Comparison of ENCODE assay signal across 8 cellular contexts in genomic region chr1:1906185-1907097, GRCh38. TPM values are rescaled to one million over a fixed set of nuclear protein-coding genes. Genes with fewer than 3 reads are reported as not detected.
DNase-seq lines count a peak whose midpoint lies in the region; ATAC-seq and TF ChIP-seq lines count a peak whose summit lies in the region.

No MANE protein-coding gene starts in this region.

- H3K4me1 Mint-ChIP-seq in WTC11 = peaks cover 19% of the 10 kb centered on the region

- H3K4me3 ChIP-seq in cardiac fibroblast (replicated peaks in 1 of 2; ENCODE audit: low read depth in 2 of 2, low read length in 2 of 2) (no peak overlapping the region), kidney epithelial cell (ENCODE audit: low read depth, low read length) (no peak overlapping the region)

- no peaks in the 10 kb centered on the region for H3K36me3 ChIP-seq in kidney epithelial cell (ENCODE audit: control insufficient read depth, insufficient read depth, low read length)

- no peaks in the 10 kb centered on the region for H3K27me3 ChIP-seq in kidney epithelial cell (ENCODE audit: control insufficient read depth, insufficient read depth, low read length)

- peak overlapping the region; percentile 42; the same call in 1 of the 2 replicates for H3K4me3 Mint-ChIP-seq in WTC11

- H3K27ac Mint-ChIP-seq in WTC11 = peak overlapping the region; percentile 84; the same call in 1 of the 2 replicates

- CTCF ChIA-PET in WTC11 (lab: Charles Lee) = interaction anchor here (0.5 to 5.0 kb wide), 37 partner anchors 11 to 299 kb away, joined by 3 to 42 read pairs (median 5); partner anchors contain the start of genes CDK11A and TMEM52

- DNase-seq in NK-92 treated with Interleukin-12 subunit alpha and Interleukin-12 subunit beta, amount 100 ng/mL, for 24 hours (lab: John Stamatoyannopoulos, UW) = peak; percentile 55
- DNase-seq in NK-92 (lab: John Stamatoyannopoulos, UW; ENCODE audit: unreplicated experiment) (no peak), NCI-H2227 treated with DMSO at 0.1 percent for 48 hours (lab: John Stamatoyannopoulos, UW) (peak; percentile 64), WTC11 (ENCODE audit: low spot score) (peak; percentile 89), cardiac fibroblast (ENCODE audit: low read depth in 2 of 2) (peak; percentile 85), kidney epithelial cell (ENCODE audit: low read depth) (no peak)
- DNase-seq in stimulated activated CD4-positive, alpha-beta T cell treated with anti-CD3 and anti-CD28 coated beads, Interleukin-1b, Interleukin-23, amount 100 ng/mL, for 1 hour (ENCODE audit: low read depth in 2 of 2) = peak; percentile 24 to 39

- ATAC-seq in WTC11 (peak; percentile 68), HG02970 (IDR thresholded peaks at IDR 0.05; ENCODE audit: low FRiP score, unreplicated experiment) (no peak)

- POLR2A ChIA-PET in WTC11 (lab: Charles Lee) = interaction anchor here (0.7 kb wide), 1 partner anchor 24 kb away, joined by 3 read pairs; no protein-coding TSS in a partner anchor

- H3K36me3 Mint-ChIP-seq in WTC11 = no peaks in the 10 kb centered on the region

- H3K9me3 Mint-ChIP-seq in WTC11 = peaks cover 4% of the 10 kb centered on the region; the same call in 1 of the 2 replicates

- TF ChIP-seq CTCF in WTC11 (IDR thresholded peaks at IDR 0.05) (peak; percentile 63), cardiac fibroblast (IDR thresholded peaks at IDR 0.05; ENCODE audit: low read depth, low read length) (peak; percentile 97), kidney epithelial cell (IDR thresholded peaks at IDR 0.05; ENCODE audit: insufficient read depth, low read length, poor library complexity, severe bottlenecking) (peak; percentile 97)

- no peaks in the 10 kb centered on the region; the same call in 1 of the 2 replicates for H3K27me3 Mint-ChIP-seq in WTC11 (ENCODE audit: low read depth)

TF ChIP-seq in WTC11, 78 proteins besides CTCF, POLR2A, EP300 and RAD21:
- TF ChIP-seq, protein P1, sequence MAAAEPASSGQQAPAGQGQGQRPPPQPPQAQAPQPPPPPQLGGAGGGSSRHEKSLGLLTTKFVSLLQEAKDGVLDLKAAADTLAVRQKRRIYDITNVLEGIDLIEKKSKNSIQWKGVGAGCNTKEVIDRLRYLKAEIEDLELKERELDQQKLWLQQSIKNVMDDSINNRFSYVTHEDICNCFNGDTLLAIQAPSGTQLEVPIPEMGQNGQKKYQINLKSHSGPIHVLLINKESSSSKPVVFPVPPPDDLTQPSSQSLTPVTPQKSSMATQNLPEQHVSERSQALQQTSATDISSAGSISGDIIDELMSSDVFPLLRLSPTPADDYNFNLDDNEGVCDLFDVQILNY (CRISPR knock-in tag; IDR thresholded peaks at IDR 0.05) = no peak
- TF ChIP-seq GABPB1 (CRISPR knock-in tag; IDR thresholded peaks at IDR 0.05) (peak; percentile 26; the same call in 1 of the 2 replicates), ZNF121 (CRISPR knock-in tag; IDR thresholded peaks at IDR 0.05) (peak; percentile 100), CREM (CRISPR knock-in tag; IDR thresholded peaks at IDR 0.05) (no peak), ZNF396 (CRISPR knock-in tag; IDR thresholded peaks at IDR 0.05; ENCODE audit: borderline replicate concordance) (no peak), SP1 (CRISPR knock-in tag; conservative IDR thresholded peaks at IDR 0.05) (no peak), ZBTB21 (CRISPR knock-in tag; IDR thresholded peaks at IDR 0.05; ENCODE audit: borderline replicate concordance) (no peak), ZNF138 (CRISPR knock-in tag; conservative IDR thresholded peaks at IDR 0.05) (no peak), SMAD3 (CRISPR knock-in tag; IDR thresholded peaks at IDR 0.05; ENCODE audit: borderline replicate concordance) (no peak), USF1 (CRISPR knock-in tag; IDR thresholded peaks at IDR 0.05) (no peak), JAZF1 (CRISPR knock-in tag; IDR thresholded peaks at IDR 0.05) (no peak), ESRRA (CRISPR knock-in tag; IDR thresholded peaks at IDR 0.05; ENCODE audit: borderline replicate concordance) (no peak), ETV6 (CRISPR knock-in tag; IDR thresholded peaks at IDR 0.05) (peak; percentile 39; the same call in 1 of the 2 replicates)
- TF ChIP-seq, protein P2, sequence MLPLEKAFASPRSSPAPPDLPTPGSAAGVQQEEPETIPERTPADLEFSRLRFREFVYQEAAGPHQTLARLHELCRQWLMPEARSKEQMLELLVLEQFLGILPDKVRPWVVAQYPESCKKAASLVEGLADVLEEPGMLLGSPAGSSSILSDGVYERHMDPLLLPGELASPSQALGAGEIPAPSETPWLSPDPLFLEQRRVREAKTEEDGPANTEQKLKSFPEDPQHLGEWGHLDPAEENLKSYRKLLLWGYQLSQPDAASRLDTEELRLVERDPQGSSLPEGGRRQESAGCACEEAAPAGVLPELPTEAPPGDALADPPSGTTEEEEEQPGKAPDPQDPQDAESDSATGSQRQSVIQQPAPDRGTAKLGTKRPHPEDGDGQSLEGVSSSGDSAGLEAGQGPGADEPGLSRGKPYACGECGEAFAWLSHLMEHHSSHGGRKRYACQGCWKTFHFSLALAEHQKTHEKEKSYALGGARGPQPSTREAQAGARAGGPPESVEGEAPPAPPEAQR (CRISPR knock-in tag; IDR thresholded peaks at IDR 0.05) = no peak

RNA-seq across cellular contexts. Expression of gene CALML6, which starts 8.6 kb away (rescaled TPM):
- total RNA-seq in WTC11 (2021) = 0.87 to 2.1 TPM (median 1.9 TPM) in 3 replicates
- total RNA-seq in kidney epithelial cell = 0.04 TPM in 1 of 2 replicates, not detected in the other

RNA-seq across cellular contexts. Expression of gene TMEM52, which starts 12.6 kb away (rescaled TPM):
- total RNA-seq in WTC11 (2021) (15.0 to 21.9 TPM (median 20.0 TPM) in 3 replicates), kidney epithelial cell (0.92 and 3.2 TPM in 2 replicates)

RNA-seq across cellular contexts. Expression of gene GNB1, which starts 15.6 kb away (rescaled TPM):
- total RNA-seq in WTC11 (2021) = 339 to 383 TPM (median 360 TPM) in 3 replicates
- 257 and 261 TPM in 2 replicates for total RNA-seq in kidney epithelial cell

Comparison
In these comparisons a context has a peak if more than half of its experiments do, and no peak if none do; other contexts are left out.
1. DNase-seq: peak in NK-92 treated with Interleukin-12 subunit alpha and Interleukin-12 subunit beta, amount 100 ng/mL, for 24 hours (single experiment), NCI-H2227 treated with DMSO at 0.1 percent for 48 hours (single experiment), WTC11 (single experiment), cardiac fibroblast (2 of 2) and stimulated activated CD4-positive, alpha-beta T cell treated with anti-CD3 and anti-CD28 coated beads, Interleukin-1b, Interleukin-23, amount 100 ng/mL, for 1 hour (2 of 2); none in NK-92 (single experiment) and kidney epithelial cell (single experiment).
2. Peak in every context shown above with its lines, with median percentiles within 50 percentile points of each other: CTCF ChIP-seq.